Comparison of ENCODE assay signal across 1 cellular context in genomic region chr10:14601872-14602725, GRCh38.
TF ChIP-seq lines count a peak whose summit lies in the region.

No MANE protein-coding gene starts in this region.

TF ChIP-seq in HepG2, 621 proteins besides CTCF, POLR2A, EP300 and RAD21 (continued from another document):
- TF ChIP-seq ZNF574 (CRISPR knock-in tag; IDR thresholded peaks at IDR 0.05) (no peak), ZNF792 (CRISPR knock-in tag; IDR thresholded peaks at IDR 0.05) (no peak), FOSL2 (CRISPR knock-in tag; IDR thresholded peaks at IDR 0.05) (peak; percentile 97), ZBTB40 (IDR thresholded peaks at IDR 0.05) (no peak), ZBTB40 (CRISPR knock-in tag; IDR thresholded peaks at IDR 0.05) (no peak), TEAD3 (CRISPR knock-in tag; optimal IDR thresholded peaks at IDR 0.05; ENCODE audit: borderline replicate concordance) (peak; percentile 16), FOXK2 (IDR thresholded peaks at IDR 0.05) (no peak), ATF4 (CRISPR knock-in tag; IDR thresholded peaks at IDR 0.05) (peak; percentile 63 to 78), ZNF761 (CRISPR knock-in tag; conservative IDR thresholded peaks at IDR 0.05) (no peak), ZNF547 (CRISPR knock-in tag; IDR thresholded peaks at IDR 0.05) (no peak), XBP1 (CRISPR knock-in tag; IDR thresholded peaks at IDR 0.05) (no peak)
- TF ChIP-seq, protein P1, sequence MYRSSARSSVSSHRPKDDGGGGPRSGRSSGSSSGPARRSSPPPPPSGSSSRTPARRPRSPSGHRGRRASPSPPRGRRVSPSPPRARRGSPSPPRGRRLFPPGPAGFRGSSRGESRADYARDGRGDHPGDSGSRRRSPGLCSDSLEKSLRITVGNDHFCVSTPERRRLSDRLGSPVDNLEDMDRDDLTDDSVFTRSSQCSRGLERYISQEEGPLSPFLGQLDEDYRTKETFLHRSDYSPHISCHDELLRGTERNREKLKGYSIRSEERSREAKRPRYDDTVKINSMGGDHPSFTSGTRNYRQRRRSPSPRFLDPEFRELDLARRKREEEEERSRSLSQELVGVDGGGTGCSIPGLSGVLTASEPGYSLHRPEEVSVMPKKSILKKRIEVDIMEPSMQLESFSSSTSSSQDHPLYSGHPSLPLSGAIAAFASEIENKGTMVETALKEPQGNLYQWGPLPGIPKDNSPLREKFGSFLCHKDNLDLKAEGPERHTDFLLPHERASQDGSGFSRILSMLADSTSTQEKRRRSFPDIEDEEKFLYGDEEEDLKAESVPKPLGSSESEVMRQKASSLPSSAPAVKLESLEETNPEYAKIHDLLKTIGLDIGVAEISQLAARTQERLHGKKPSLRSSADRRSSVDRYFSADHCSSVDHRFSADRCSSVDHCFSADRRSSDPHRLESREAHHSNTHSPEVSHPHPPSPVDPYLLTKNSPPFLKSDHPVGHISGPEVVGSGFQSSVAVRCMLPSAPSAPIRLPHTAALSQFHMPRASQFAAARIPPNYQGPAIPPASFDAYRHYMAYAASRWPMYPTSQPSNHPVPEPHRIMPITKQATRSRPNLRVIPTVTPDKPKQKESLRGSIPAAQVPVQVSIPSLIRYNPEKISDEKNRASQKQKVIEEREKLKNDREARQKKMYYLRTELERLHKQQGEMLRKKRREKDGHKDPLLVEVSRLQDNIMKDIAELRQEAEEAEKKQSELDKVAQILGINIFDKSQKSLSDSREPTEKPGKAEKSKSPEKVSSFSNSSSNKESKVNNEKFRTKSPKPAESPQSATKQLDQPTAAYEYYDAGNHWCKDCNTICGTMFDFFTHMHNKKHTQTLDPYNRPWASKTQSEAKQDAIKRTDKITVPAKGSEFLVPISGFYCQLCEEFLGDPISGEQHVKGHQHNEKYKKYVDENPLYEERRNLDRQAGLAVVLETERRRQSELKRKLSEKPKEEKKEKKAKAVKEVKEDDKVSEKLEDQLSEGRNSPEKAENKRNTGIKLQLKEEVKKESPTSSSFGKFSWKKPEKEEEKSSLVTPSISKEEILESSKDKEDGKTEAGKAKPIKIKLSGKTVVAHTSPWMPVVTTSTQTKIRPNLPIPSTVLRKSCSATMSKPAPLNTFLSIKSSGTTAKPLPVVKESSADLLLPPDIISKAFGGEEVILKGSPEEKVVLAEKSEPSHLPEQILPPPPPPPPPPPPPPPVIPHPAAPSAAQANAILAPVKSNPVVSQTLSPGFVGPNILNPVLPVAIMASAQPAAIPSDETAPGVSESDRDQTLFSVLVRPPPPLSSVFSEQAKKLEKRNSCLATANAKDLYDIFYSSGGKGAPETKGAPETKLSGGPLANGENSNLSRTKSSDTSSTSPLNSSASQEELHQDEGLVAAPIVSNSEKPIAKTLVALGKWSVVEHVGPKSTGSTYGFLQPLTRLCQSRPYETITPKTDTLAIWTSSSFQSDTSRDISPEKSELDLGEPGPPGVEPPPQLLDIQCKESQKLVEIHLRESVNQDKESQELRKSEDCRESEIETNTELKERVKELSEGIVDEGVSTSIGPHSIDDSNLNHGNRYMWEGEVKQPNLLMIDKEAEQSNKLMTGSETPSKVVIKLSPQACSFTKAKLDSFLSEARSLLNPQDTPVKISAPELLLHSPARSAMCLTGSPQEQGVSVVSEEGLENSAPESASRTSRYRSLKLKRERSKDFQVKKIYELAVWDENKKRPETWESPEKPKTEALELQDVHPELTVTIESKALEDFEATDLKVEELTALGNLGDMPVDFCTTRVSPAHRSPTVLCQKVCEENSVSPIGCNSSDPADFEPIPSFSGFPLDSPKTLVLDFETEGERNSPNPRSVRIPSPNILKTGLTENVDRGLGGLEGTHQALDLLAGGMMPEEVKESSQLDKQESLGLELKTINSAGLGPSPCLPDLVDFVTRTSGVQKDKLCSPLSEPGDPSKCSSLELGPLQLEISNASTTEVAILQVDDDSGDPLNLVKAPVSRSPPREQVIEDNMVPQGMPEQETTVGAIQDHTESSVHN (CRISPR knock-in tag; IDR thresholded peaks at IDR 0.05) = no peak
